ENCODE assay signal across 1 cellular context in the genomic region with DNA sequence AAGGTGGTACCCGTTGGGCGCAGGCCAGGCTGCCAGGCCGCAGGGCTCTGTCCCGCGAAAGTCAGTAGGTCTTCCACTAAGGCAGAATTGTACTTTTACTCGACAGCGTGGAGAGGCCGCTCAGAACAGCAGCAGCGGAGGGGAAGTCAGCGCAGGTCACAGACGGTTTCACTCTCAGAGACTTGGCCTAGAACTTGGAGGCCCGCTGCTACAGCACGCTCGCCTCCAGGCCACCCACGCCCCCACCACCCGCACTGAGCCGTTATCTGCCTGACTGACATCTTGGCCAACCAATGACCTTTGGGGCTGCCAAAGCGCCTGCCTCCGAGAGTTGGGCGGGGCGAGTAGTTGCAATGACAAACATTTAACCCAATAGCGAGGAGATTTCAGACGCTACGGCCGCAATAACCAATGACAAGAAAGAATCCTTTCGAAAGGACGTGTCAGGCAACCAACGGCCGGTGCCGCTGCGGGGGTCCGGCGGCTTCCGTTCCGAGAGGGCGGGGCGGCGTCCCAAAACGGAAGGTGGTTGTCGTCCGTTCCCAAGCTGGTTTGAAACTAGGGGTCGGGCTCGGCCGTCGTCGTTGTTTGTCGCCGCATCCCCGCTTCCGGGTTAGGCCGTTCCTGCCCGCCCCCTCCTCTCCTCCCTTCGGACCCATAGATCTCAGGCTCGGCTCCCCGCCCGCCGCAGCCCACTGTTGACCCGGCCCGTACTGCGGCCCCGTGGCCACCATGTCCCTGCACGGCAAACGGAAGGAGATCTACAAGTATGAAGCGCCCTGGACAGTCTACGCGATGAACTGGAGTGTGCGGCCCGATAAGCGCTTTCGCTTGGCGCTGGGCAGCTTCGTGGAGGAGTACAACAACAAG.
TF ChIP-seq lines count a peak whose summit lies in the region.

A gene with protein sequence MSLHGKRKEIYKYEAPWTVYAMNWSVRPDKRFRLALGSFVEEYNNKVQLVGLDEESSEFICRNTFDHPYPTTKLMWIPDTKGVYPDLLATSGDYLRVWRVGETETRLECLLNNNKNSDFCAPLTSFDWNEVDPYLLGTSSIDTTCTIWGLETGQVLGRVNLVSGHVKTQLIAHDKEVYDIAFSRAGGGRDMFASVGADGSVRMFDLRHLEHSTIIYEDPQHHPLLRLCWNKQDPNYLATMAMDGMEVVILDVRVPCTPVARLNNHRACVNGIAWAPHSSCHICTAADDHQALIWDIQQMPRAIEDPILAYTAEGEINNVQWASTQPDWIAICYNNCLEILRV (plus strand): TSS at position 532 of the 870 bp plus-strand sequence. CDS start 201 bp downstream, at position 733.

TF ChIP-seq in K562, 482 proteins besides CTCF, POLR2A, EP300 and RAD21 (continued from another document and continues in another):
- TF ChIP-seq, protein P1, sequence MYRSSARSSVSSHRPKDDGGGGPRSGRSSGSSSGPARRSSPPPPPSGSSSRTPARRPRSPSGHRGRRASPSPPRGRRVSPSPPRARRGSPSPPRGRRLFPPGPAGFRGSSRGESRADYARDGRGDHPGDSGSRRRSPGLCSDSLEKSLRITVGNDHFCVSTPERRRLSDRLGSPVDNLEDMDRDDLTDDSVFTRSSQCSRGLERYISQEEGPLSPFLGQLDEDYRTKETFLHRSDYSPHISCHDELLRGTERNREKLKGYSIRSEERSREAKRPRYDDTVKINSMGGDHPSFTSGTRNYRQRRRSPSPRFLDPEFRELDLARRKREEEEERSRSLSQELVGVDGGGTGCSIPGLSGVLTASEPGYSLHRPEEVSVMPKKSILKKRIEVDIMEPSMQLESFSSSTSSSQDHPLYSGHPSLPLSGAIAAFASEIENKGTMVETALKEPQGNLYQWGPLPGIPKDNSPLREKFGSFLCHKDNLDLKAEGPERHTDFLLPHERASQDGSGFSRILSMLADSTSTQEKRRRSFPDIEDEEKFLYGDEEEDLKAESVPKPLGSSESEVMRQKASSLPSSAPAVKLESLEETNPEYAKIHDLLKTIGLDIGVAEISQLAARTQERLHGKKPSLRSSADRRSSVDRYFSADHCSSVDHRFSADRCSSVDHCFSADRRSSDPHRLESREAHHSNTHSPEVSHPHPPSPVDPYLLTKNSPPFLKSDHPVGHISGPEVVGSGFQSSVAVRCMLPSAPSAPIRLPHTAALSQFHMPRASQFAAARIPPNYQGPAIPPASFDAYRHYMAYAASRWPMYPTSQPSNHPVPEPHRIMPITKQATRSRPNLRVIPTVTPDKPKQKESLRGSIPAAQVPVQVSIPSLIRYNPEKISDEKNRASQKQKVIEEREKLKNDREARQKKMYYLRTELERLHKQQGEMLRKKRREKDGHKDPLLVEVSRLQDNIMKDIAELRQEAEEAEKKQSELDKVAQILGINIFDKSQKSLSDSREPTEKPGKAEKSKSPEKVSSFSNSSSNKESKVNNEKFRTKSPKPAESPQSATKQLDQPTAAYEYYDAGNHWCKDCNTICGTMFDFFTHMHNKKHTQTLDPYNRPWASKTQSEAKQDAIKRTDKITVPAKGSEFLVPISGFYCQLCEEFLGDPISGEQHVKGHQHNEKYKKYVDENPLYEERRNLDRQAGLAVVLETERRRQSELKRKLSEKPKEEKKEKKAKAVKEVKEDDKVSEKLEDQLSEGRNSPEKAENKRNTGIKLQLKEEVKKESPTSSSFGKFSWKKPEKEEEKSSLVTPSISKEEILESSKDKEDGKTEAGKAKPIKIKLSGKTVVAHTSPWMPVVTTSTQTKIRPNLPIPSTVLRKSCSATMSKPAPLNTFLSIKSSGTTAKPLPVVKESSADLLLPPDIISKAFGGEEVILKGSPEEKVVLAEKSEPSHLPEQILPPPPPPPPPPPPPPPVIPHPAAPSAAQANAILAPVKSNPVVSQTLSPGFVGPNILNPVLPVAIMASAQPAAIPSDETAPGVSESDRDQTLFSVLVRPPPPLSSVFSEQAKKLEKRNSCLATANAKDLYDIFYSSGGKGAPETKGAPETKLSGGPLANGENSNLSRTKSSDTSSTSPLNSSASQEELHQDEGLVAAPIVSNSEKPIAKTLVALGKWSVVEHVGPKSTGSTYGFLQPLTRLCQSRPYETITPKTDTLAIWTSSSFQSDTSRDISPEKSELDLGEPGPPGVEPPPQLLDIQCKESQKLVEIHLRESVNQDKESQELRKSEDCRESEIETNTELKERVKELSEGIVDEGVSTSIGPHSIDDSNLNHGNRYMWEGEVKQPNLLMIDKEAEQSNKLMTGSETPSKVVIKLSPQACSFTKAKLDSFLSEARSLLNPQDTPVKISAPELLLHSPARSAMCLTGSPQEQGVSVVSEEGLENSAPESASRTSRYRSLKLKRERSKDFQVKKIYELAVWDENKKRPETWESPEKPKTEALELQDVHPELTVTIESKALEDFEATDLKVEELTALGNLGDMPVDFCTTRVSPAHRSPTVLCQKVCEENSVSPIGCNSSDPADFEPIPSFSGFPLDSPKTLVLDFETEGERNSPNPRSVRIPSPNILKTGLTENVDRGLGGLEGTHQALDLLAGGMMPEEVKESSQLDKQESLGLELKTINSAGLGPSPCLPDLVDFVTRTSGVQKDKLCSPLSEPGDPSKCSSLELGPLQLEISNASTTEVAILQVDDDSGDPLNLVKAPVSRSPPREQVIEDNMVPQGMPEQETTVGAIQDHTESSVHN (IDR thresholded peaks at IDR 0.05; ENCODE audit: borderline replicate concordance in 1 of 2, low read depth in 1 of 2): no peak
- TF ChIP-seq NFIC (IDR thresholded peaks at IDR 0.05) (peak; percentile 43), ESRRA (IDR thresholded peaks at IDR 0.05; ENCODE audit: borderline replicate concordance, low read depth) (peak; percentile 59), ZNF512 (tag; IDR thresholded peaks at IDR 0.05) (no peak), MTF1 (CRISPR knock-in tag; IDR thresholded peaks at IDR 0.05; ENCODE audit: borderline replicate concordance) (no peak), MAX (CRISPR knock-in tag; IDR thresholded peaks at IDR 0.05) (peak; percentile 80), ILK (tag; IDR thresholded peaks at IDR 0.05; ENCODE audit: borderline replicate concordance, low read depth) (no peak), TEAD2 (tag; IDR thresholded peaks at IDR 0.05) (no peak), FOXK2 (conservative IDR thresholded peaks at IDR 0.05 in 1 of 2, IDR thresholded peaks at IDR 0.05 in 1 of 2; ENCODE audit: low read depth in 2 of 2) (peak in 1 of 2 experiments; percentile 37), ZNF280B (CRISPR knock-in tag; IDR thresholded peaks at IDR 0.05) (no peak), KDM5B (IDR thresholded peaks at IDR 0.05; ENCODE audit: insufficient replicate concordance, low read depth, low read length) (peak; percentile 73), THRAP3 (IDR thresholded peaks at IDR 0.05; ENCODE audit: borderline replicate concordance) (no peak), MEIS2 (IDR thresholded peaks at IDR 0.05; ENCODE audit: partially characterized antibody) (peak; percentile 70), XRCC4 (IDR thresholded peaks at IDR 0.05; ENCODE audit: extremely low read depth, insufficient read depth, insufficient read length) (no peak), MAFG (tag; conservative IDR thresholded peaks at IDR 0.05) (no peak), ZFP30 (CRISPR knock-in tag; IDR thresholded peaks at IDR 0.05; ENCODE audit: borderline replicate concordance) (no peak), ZNF561 (CRISPR knock-in tag; conservative IDR thresholded peaks at IDR 0.05) (no peak), KAT2B (IDR thresholded peaks at IDR 0.05; ENCODE audit: low read depth, low read length) (no peak), GTF2F1 (IDR thresholded peaks at IDR 0.05; ENCODE audit: low read depth, low read length) (no peak), USF1 (CRISPR knock-in tag; IDR thresholded peaks at IDR 0.05) (0 out of 2 replicates have a peak, but pooled peaks have one; percentile 48), SIX5 (IDR thresholded peaks at IDR 0.05; ENCODE audit: borderline replicate concordance in 1 of 2, insufficient read depth in 1 of 2, low read depth in 1 of 2, low read length in 2 of 2) (no peak), KLF10 (CRISPR knock-in tag; IDR thresholded peaks at IDR 0.05) (no peak), CGGBP1 (CRISPR knock-in tag; IDR thresholded peaks at IDR 0.05) (no peak), MCM3 (IDR thresholded peaks at IDR 0.05) (no peak), POLR2AphosphoS2 (IDR thresholded peaks at IDR 0.05; ENCODE audit: low read length) (no peak), BCOR (IDR thresholded peaks at IDR 0.05) (peak; percentile 63; the same call in 1 of the 2 replicates), BACH1 (tag; IDR thresholded peaks at IDR 0.05) (no peak), NONO (IDR thresholded peaks at IDR 0.05; ENCODE audit: low read depth in 2 of 2, low read length in 1 of 2) (no peak), ZKSCAN8 (CRISPR knock-in tag; IDR thresholded peaks at IDR 0.05) (no peak), ARID1B (IDR thresholded peaks at IDR 0.05) (peak; percentile 11; the same call in 1 of the 2 replicates), TFAM (CRISPR knock-in tag; conservative IDR thresholded peaks at IDR 0.05) (no peak)
- TF ChIP-seq, protein P2, sequence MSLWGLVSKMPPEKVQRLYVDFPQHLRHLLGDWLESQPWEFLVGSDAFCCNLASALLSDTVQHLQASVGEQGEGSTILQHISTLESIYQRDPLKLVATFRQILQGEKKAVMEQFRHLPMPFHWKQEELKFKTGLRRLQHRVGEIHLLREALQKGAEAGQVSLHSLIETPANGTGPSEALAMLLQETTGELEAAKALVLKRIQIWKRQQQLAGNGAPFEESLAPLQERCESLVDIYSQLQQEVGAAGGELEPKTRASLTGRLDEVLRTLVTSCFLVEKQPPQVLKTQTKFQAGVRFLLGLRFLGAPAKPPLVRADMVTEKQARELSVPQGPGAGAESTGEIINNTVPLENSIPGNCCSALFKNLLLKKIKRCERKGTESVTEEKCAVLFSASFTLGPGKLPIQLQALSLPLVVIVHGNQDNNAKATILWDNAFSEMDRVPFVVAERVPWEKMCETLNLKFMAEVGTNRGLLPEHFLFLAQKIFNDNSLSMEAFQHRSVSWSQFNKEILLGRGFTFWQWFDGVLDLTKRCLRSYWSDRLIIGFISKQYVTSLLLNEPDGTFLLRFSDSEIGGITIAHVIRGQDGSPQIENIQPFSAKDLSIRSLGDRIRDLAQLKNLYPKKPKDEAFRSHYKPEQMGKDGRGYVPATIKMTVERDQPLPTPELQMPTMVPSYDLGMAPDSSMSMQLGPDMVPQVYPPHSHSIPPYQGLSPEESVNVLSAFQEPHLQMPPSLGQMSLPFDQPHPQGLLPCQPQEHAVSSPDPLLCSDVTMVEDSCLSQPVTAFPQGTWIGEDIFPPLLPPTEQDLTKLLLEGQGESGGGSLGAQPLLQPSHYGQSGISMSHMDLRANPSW (CRISPR knock-in tag; IDR thresholded peaks at IDR 0.05): no peak
- TF ChIP-seq, protein P3, sequence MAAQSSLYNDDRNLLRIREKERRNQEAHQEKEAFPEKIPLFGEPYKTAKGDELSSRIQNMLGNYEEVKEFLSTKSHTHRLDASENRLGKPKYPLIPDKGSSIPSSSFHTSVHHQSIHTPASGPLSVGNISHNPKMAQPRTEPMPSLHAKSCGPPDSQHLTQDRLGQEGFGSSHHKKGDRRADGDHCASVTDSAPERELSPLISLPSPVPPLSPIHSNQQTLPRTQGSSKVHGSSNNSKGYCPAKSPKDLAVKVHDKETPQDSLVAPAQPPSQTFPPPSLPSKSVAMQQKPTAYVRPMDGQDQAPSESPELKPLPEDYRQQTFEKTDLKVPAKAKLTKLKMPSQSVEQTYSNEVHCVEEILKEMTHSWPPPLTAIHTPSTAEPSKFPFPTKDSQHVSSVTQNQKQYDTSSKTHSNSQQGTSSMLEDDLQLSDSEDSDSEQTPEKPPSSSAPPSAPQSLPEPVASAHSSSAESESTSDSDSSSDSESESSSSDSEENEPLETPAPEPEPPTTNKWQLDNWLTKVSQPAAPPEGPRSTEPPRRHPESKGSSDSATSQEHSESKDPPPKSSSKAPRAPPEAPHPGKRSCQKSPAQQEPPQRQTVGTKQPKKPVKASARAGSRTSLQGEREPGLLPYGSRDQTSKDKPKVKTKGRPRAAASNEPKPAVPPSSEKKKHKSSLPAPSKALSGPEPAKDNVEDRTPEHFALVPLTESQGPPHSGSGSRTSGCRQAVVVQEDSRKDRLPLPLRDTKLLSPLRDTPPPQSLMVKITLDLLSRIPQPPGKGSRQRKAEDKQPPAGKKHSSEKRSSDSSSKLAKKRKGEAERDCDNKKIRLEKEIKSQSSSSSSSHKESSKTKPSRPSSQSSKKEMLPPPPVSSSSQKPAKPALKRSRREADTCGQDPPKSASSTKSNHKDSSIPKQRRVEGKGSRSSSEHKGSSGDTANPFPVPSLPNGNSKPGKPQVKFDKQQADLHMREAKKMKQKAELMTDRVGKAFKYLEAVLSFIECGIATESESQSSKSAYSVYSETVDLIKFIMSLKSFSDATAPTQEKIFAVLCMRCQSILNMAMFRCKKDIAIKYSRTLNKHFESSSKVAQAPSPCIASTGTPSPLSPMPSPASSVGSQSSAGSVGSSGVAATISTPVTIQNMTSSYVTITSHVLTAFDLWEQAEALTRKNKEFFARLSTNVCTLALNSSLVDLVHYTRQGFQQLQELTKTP (IDR thresholded peaks at IDR 0.05; ENCODE audit: low read depth in 1 of 2, partially characterized antibody in 2 of 2): peak; percentile 6 to 38
